11 cellular contexts compared by ENCODE assay signal in the genomic region with DNA sequence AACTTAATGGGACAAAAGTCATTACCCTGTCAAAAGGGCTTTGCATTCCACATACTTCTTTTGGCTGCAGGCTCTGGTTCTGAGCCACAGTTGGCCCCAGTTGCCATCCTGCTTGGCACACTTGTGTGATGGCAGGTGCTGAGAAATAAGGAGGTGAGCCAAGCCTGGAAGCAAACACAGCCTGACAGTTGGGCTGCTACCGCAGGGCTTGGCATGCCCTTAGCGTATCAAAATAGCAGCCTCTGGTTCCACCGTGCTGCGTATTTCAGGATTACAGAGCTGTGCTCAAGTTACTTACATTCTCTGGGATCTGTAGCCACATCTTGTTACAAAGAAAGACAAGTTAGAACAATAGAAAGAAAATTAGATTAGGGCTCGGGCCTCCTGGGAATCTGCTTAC. TPM values are rescaled to one million over a fixed set of nuclear protein-coding genes. Genes with fewer than 3 reads are reported as not detected.
A peak's percentile ranks its signal among the peaks of the same experiment; 100 is the strongest.
DNase-seq lines count a peak whose midpoint lies in the region; ATAC-seq, FAIRE-seq and TF ChIP-seq lines count a peak whose summit lies in the region.
"Had no signal": no experiment of that assay in that cellular context is flagged by ENCODE, and none has a peak within 500 bp of the region (broad histone marks: within the 10 kb centered on the region; RNA-seq: fewer than 3 reads in every experiment).

No MANE protein-coding gene starts in this region.

- H3K27ac ChIP-seq in body of pancreas (no peak overlapping the region), right cardiac atrium (ENCODE audit: low read length) (no peak overlapping the region), small intestine (ENCODE audit: low read depth in 1 of 2, low read length in 1 of 2) (no peak overlapping the region), H9 (ENCODE audit: insufficient read length, low read depth, low read length) (no peak overlapping the region)

- no peak for FAIRE-seq in small intestine (lab: Jason Lieb, UNC)

- H2AFZ ChIP-seq in H9 (ENCODE audit: low read length): no peak overlapping the region

- no peak overlapping the region for H3K4me2 ChIP-seq in H9 (ENCODE audit: insufficient read depth, insufficient read length, low read length)

- H3K9me3 ChIP-seq in body of pancreas: no peaks in the 10 kb centered on the region
- H3K9me3 ChIP-seq in right cardiac atrium (ENCODE audit: control insufficient read depth, low read length): no peaks in the 10 kb centered on the region
- no peaks in the 10 kb centered on the region for H3K9me3 ChIP-seq in small intestine (ENCODE audit: control insufficient read depth, low read depth)
- no peaks in the 10 kb centered on the region for H3K9me3 ChIP-seq in H9 (ENCODE audit: control insufficient read depth, low read depth, low read length)

- peak in 5 of 7 experiments; percentile 18 to 62 (median 54) for TF ChIP-seq CTCF in body of pancreas (IDR thresholded peaks at IDR 0.05)
- TF ChIP-seq CTCF in H9 (conservative IDR thresholded peaks at IDR 0.05): no peak

- peaks cover 15 to 38% (median 31%) of the 10 kb centered on the region in 3 experiments; a peak in 6 of 7 replicates for H3K36me3 Mint-ChIP-seq in H9 (ENCODE audit: insufficient read depth in 1 of 3, low read depth in 3 of 3)

- H2BK12ac ChIP-seq in H9 (ENCODE audit: insufficient read length, low read depth, low read length): no peak overlapping the region

- H3K27ac Mint-ChIP-seq in H9: peak overlapping the region in 1 of 3 experiments; percentile 23; a peak in 1 of 7 replicates
- H3K27ac Mint-ChIP-seq: activated CD4-positive, alpha-beta T cell treated with anti-CD3 and anti-CD28 coated beads, Interleukin-2, amount 10 ng/mL, durations not matched to agents 24 days and 14 days had no signal

- H3K56ac ChIP-seq in H9 (ENCODE audit: insufficient read length, low read depth, low read length): no peak overlapping the region

- 15 to 23% methylated on average over 5 of the region's 5 CpGs for WGBS in body of pancreas, 2 donors
- WGBS in right cardiac atrium: 45% methylated on average over 5 of the region's 5 CpGs
- 37 to 63% (median 44%) methylated on average over 5 of the region's 5 CpGs for WGBS in small intestine, 3 donors
- no CpG with 5 or more reads among the region's 5 CpGs for whole genome bisulfite sequencing in H9 (ENCODE audit: extremely low coverage, insufficient read length, low lambda C conversion rate)

- H3K9me3 Mint-ChIP-seq in H9: no peaks in the 10 kb centered on the region
- H3K9me3 Mint-ChIP-seq: activated CD4-positive, alpha-beta T cell treated with anti-CD3 and anti-CD28 coated beads, Interleukin-2, amount 10 ng/mL, durations not matched to agents 24 days and 14 days; naive thymus-derived CD4-positive, alpha-beta T cell had no signal

- H3K18ac ChIP-seq in H9 (ENCODE audit: insufficient read length, low read depth, low read length): no peak overlapping the region

- H2AK5ac ChIP-seq in H9 (ENCODE audit: insufficient read length, low read length): no peak overlapping the region

- no peak overlapping the region for H3T11ph ChIP-seq in H9 (ENCODE audit: low read length)

- H3K4me1 ChIP-seq in body of pancreas (peaks cover 11% of the 10 kb centered on the region), right cardiac atrium (ENCODE audit: control insufficient read depth, insufficient read depth, low read length) (no peaks in the 10 kb centered on the region), small intestine (ENCODE audit: control insufficient read depth in 2 of 2, insufficient read depth in 1 of 2, low read depth in 1 of 2, low read length in 1 of 2) (no peaks in the 10 kb centered on the region), H9 (ENCODE audit: insufficient read depth, low read length) (peaks cover 2% of the 10 kb centered on the region; the same call in 1 of the 2 replicates)

- no peak overlapping the region for H3K4ac ChIP-seq in H9 (ENCODE audit: low read depth, low read length)

- no peak overlapping the region for H3K4me3 Mint-ChIP-seq in H9
- H3K4me3 Mint-ChIP-seq: activated CD4-positive, alpha-beta T cell treated with anti-CD3 and anti-CD28 coated beads, Interleukin-2, amount 10 ng/mL, durations not matched to agents 24 days and 14 days; naive thymus-derived CD4-positive, alpha-beta T cell had no signal

- H4K5ac ChIP-seq in H9 (ENCODE audit: insufficient read length, low read depth, low read length): no peak overlapping the region

- peaks cover 48 to 52% of the 10 kb centered on the region in 2 experiments for H3K4me1 Mint-ChIP-seq in H9

- peaks cover 17% of the 10 kb centered on the region; the same call in 1 of the 2 replicates for H3K79me2 ChIP-seq in H9 (ENCODE audit: insufficient read depth, low read length)

- H3K4me3 ChIP-seq in body of pancreas (no peak overlapping the region), right cardiac atrium (ENCODE audit: low read length) (no peak overlapping the region), small intestine (ENCODE audit: low read depth in 1 of 2, low read length in 2 of 2) (no peak overlapping the region)

- no peaks in the 10 kb centered on the region for H3K27me3 Mint-ChIP-seq in H9 (ENCODE audit: low read depth)
- H3K27me3 Mint-ChIP-seq: activated CD4-positive, alpha-beta T cell treated with anti-CD3 and anti-CD28 coated beads, Interleukin-2, amount 10 ng/mL, durations not matched to agents 24 days and 14 days; naive thymus-derived CD4-positive, alpha-beta T cell had no signal

- H4K8ac ChIP-seq in H9 (replicated peaks; ENCODE audit: insufficient read length, low read depth, low read length): no peak overlapping the region

- no peak overlapping the region for H3K23ac ChIP-seq in H9 (ENCODE audit: insufficient read length, low read depth, low read length)

- no peaks in the 10 kb centered on the region for H3K27me3 ChIP-seq in body of pancreas
- H3K27me3 ChIP-seq in right cardiac atrium (ENCODE audit: control insufficient read depth, insufficient read depth): no peaks in the 10 kb centered on the region
- no peaks in the 10 kb centered on the region for H3K27me3 ChIP-seq in small intestine (ENCODE audit: control insufficient read depth in 2 of 2, insufficient read depth in 2 of 2, low read length in 2 of 2)
- H3K27me3 ChIP-seq in H9 (ENCODE audit: insufficient read depth, low read length): no peaks in the 10 kb centered on the region

- no peak overlapping the region for H2BK5ac ChIP-seq in H9 (ENCODE audit: insufficient read length, low read length)

- no peak overlapping the region for H3K14ac ChIP-seq in H9 (ENCODE audit: insufficient read depth, low read length)

- no peak overlapping the region for H4K91ac ChIP-seq in H9 (ENCODE audit: insufficient read length, low read depth, low read length)

- peaks cover 7% of the 10 kb centered on the region for H3K79me1 ChIP-seq in H9 (ENCODE audit: insufficient read depth, low read depth, low read length, poor library complexity, severe bottlenecking)

- H2BK120ac ChIP-seq in H9 (ENCODE audit: low read depth, low read length, poor library complexity, severe bottlenecking): no peak overlapping the region

- H4K20me1 ChIP-seq in H9 (ENCODE audit: control insufficient read depth, insufficient read depth, insufficient read length): no peaks in the 10 kb centered on the region

- H3K23me2 ChIP-seq in H9 (ENCODE audit: insufficient read length, low read depth, low read length, poor library complexity, severe bottlenecking): peaks cover 3% of the 10 kb centered on the region

- ATAC-seq in body of pancreas (peak; percentile 98), right cardiac atrium (peak; percentile 85 to 93), GM18873 (IDR thresholded peaks at IDR 0.05; ENCODE audit: low FRiP score, unreplicated experiment) (no peak), GM21723 (IDR thresholded peaks at IDR 0.05; ENCODE audit: unreplicated experiment) (no peak)
- ATAC-seq: HCT116; naive thymus-derived CD4-positive, alpha-beta T cell had no signal

- no peak for TF ChIP-seq POLR2A in body of pancreas (IDR thresholded peaks at IDR 0.05)

- intact Hi-C loops in body of pancreas (cut with DNase I) (no loop called here), right cardiac atrium (cut with DNase I) (no loop called here)

- H3K9ac ChIP-seq in H9 (ENCODE audit: extremely low read depth, insufficient read length, low read length): no peak overlapping the region

- DNase-seq in NCI-H1694 (lab: John Stamatoyannopoulos, UW) (peak; percentile 73), body of pancreas (peak; percentile 81 to 90 (median 90)), right cardiac atrium (peak; percentile 62 to 80 (median 76)), small intestine (peak; percentile 22), glomerular visceral epithelial cell (ENCODE audit: extremely low spot score) (no peak), H9 (no peak)
- DNase-seq: activated CD4-positive, alpha-beta T cell treated with anti-CD3 and anti-CD28 coated beads, Interleukin-2, amount 10 ng/mL, durations not matched to agents 24 days and 14 days; naive thymus-derived CD4-positive, alpha-beta T cell had no signal

- H3K36me3 ChIP-seq in body of pancreas (replicated peaks in 1 of 2; ENCODE audit: insufficient read depth in 1 of 2, low read depth in 2 of 2) (no peaks in the 10 kb centered on the region), small intestine (ENCODE audit: control insufficient read depth in 2 of 2, insufficient read depth in 2 of 2, low read length in 2 of 2) (no peaks in the 10 kb centered on the region)

- no peak overlapping the region for H2BK15ac ChIP-seq in H9 (ENCODE audit: low read depth, low read length)

- H2BK20ac ChIP-seq in H9 (ENCODE audit: low read depth, low read length, poor library complexity, severe bottlenecking): no peak overlapping the region

RNA-seq across cellular contexts. Expression of a gene that starts 11.1 kb away (rescaled TPM):
- total RNA-seq in body of pancreas (10 to 100 TPM; 13.0 to 19.1 TPM), right cardiac atrium (10 to 100 TPM in 1 of 4 donors, 1 to 10 TPM in 3; 3.3 to 18.2 (median 5.3) TPM), H9 (2021) (85.2 and 90.2 TPM in 2 replicates)
- polyA plus RNA-seq in right cardiac atrium (2.4 TPM), small intestine (10 to 100 TPM in 1 of 3 donors, 1 to 10 TPM in 1, under 1 TPM in 1; 0.89 to 14.2 (median 1.6) TPM)

Comparison
In these comparisons a context has a peak if more than half of its experiments do, and no peak if none do; other contexts are left out.
1. DNase-seq: peak in NCI-H1694 (single experiment), body of pancreas (4 of 4), right cardiac atrium (3 of 3) and small intestine (single experiment); none in glomerular visceral epithelial cell (single experiment) and H9 (single experiment).
2. ATAC-seq: peak in body of pancreas (single experiment) and right cardiac atrium (2 of 2); none in GM18873 (single experiment) and GM21723 (single experiment).